In genomic region chr17:31130286-31131224, GRCh38 we compare ENCODE assay signal across 1 cellular context.
TF ChIP-seq lines count a peak whose summit lies in the region.

No MANE protein-coding gene starts in this region.

TF ChIP-seq in IMR-90, 13 proteins besides CTCF, POLR2A, EP300 and RAD21:
- TF ChIP-seq NFE2L2 (IDR thresholded peaks at IDR 0.05; ENCODE audit: low read depth, low read length) (no peak), MXI1 (IDR thresholded peaks at IDR 0.05; ENCODE audit: borderline replicate concordance, low read depth, low read length) (no peak), USF2 (IDR thresholded peaks at IDR 0.05; ENCODE audit: low read depth, low read length) (no peak), RFX5 (IDR thresholded peaks at IDR 0.05; ENCODE audit: low read depth, low read length) (no peak), MAZ (IDR thresholded peaks at IDR 0.05; ENCODE audit: borderline replicate concordance, low read depth, low read length) (no peak), CHD1 (IDR thresholded peaks at IDR 0.05; ENCODE audit: low read depth, low read length) (no peak), BHLHE40 (IDR thresholded peaks at IDR 0.05; ENCODE audit: low read depth, low read length) (no peak)
